In genomic region chr11:132312161-132312560, GRCh38 we compare ENCODE assay signal across 10 cellular contexts.
DNase-seq lines count a peak whose midpoint lies in the region; ATAC-seq and TF ChIP-seq lines count a peak whose summit lies in the region.
"Had no signal": no experiment of that assay in that cellular context is flagged by ENCODE, and none has a peak within 500 bp of the region (broad histone marks: within the 10 kb centered on the region; RNA-seq: fewer than 3 reads in every experiment).

No MANE protein-coding gene starts in this region.

- no peak for TF ChIP-seq CTCF in epithelial cell of esophagus (IDR thresholded peaks at IDR 0.05; ENCODE audit: insufficient read depth, low read depth, low read length, missing control alignments)
- TF ChIP-seq CTCF in sigmoid colon (IDR thresholded peaks at IDR 0.05): no peak

- H3K9ac ChIP-seq in GM23248: no peak overlapping the region

- H3K36me3 ChIP-seq in GM23248 (ENCODE audit: low read depth): no peaks in the 10 kb centered on the region
- H3K36me3 ChIP-seq in sigmoid colon: no peaks in the 10 kb centered on the region
- H3K36me3 ChIP-seq: cardiac muscle cell had no signal

- H3K27me3 ChIP-seq in GM23248 (replicated peaks; ENCODE audit: insufficient read depth) (no peaks in the 10 kb centered on the region), sigmoid colon (no peaks in the 10 kb centered on the region)
- H3K27me3 ChIP-seq: cardiac muscle cell had no signal

- intact Hi-C loops in sigmoid colon (cut with DNase I): no loop called here

- DNase-seq in GM23248 (peak; percentile 60), RPMI7951 (ENCODE audit: low read depth) (peak; percentile 89), epithelial cell of esophagus (ENCODE audit: low read depth) (peak; percentile 95), sigmoid colon (no peak), SIG-M5 (lab: John Stamatoyannopoulos, UW) (no peak)
- DNase-seq: activated CD4-positive, alpha-beta T cell treated with anti-CD3 and anti-CD28 coated beads, Interleukin-2, amount 10 ng/mL, durations not matched to agents 7 days and 5 days; NCI-H187 had no signal

- no peak for TF ChIP-seq EP300 in sigmoid colon (IDR thresholded peaks at IDR 0.05)

- no peaks in the 10 kb centered on the region for H3F3A ChIP-seq in GM23248 (ENCODE audit: insufficient read depth)

- no peak for TF ChIP-seq POLR2A in sigmoid colon (IDR thresholded peaks at IDR 0.05)

- H3K79me2 ChIP-seq in GM23248 (ENCODE audit: insufficient read depth): no peaks in the 10 kb centered on the region

- ATAC-seq in GM18873 (IDR thresholded peaks at IDR 0.05; ENCODE audit: low FRiP score, unreplicated experiment): no peak
- no peak for ATAC-seq in GM21447 (IDR thresholded peaks at IDR 0.05; ENCODE audit: unreplicated experiment)

- no peaks in the 10 kb centered on the region for H4K20me1 ChIP-seq in GM23248 (ENCODE audit: insufficient read depth)

- H3K9me3 ChIP-seq in GM23248 (ENCODE audit: low read depth) (no peaks in the 10 kb centered on the region), sigmoid colon (no peaks in the 10 kb centered on the region)

- no peak overlapping the region for H3K4me2 ChIP-seq in GM23248 (ENCODE audit: unreplicated experiment)

- H3K4me3 ChIP-seq in GM23248 (no peak overlapping the region), epithelial cell of esophagus (ENCODE audit: low read length) (no peak overlapping the region), sigmoid colon (no peak overlapping the region)
- H3K4me3 ChIP-seq: cardiac muscle cell had no signal

- H3K4me1 ChIP-seq in GM23248 (ENCODE audit: insufficient read depth): no peaks in the 10 kb centered on the region
- peaks cover 0 to 35% (median 25%) of the 10 kb centered on the region in 4 donors for H3K4me1 ChIP-seq in sigmoid colon

- no peak overlapping the region for H2AFZ ChIP-seq in GM23248

- 72 to 79% methylated on average over 5 of the region's 5 CpGs for WGBS in GM23248 (ENCODE audit: low coverage in 1 of 2, low lambda C conversion rate in 2 of 2, missing lambda C conversion rate in 2 of 2), 2 experiments
- 86 to 98% methylated on average over 5 of the region's 5 CpGs for WGBS in sigmoid colon, 2 donors

- no peaks in the 10 kb centered on the region for H3K9me2 ChIP-seq in GM23248 (ENCODE audit: insufficient read depth)

- no peak overlapping the region for H3K27ac ChIP-seq in GM23248
- peak overlapping the region in 3 of 4 donors; percentile 19 to 77 (median 69) for H3K27ac ChIP-seq in sigmoid colon
- H3K27ac ChIP-seq: cardiac muscle cell had no signal

- in situ Hi-C loops in GM23248 (cut with MboI): no loop called here

Comparison
In these comparisons a context has a peak if more than half of its experiments do, and no peak if none do; other contexts are left out.
1. DNase-seq: peak in GM23248 (single experiment), RPMI7951 (single experiment) and epithelial cell of esophagus (single experiment); none in sigmoid colon (single experiment) and SIG-M5 (single experiment).